In genomic region chr7:35714862-35715261, GRCh38 we compare ENCODE assay signal across 1 cellular context.
TF ChIP-seq lines count a peak whose summit lies in the region.

No MANE protein-coding gene starts in this region.

TF ChIP-seq in GM23338, 12 proteins besides CTCF, POLR2A, EP300 and RAD21:
- TF ChIP-seq EZH2 (IDR thresholded peaks at IDR 0.05; ENCODE audit: low read depth, unreplicated experiment) (no peak), POLR2AphosphoS5 (IDR thresholded peaks at IDR 0.05; ENCODE audit: low read depth) (no peak), ZNF331 (CRISPR knock-in tag; IDR thresholded peaks at IDR 0.05; ENCODE audit: low read depth) (no peak), ZNF462 (CRISPR knock-in tag; IDR thresholded peaks at IDR 0.05) (no peak), CREB1 (CRISPR knock-in tag; IDR thresholded peaks at IDR 0.05; ENCODE audit: low read depth) (no peak), STAT1 (IDR thresholded peaks at IDR 0.05; ENCODE audit: unreplicated experiment) (no peak), NANOG (IDR thresholded peaks at IDR 0.05; ENCODE audit: borderline replicate concordance) (no peak), ZNF114 (CRISPR knock-in tag; IDR thresholded peaks at IDR 0.05) (no peak), EZH2phosphoT487 (IDR thresholded peaks at IDR 0.05; ENCODE audit: unreplicated experiment) (no peak)
- TF ChIP-seq, protein P1, sequence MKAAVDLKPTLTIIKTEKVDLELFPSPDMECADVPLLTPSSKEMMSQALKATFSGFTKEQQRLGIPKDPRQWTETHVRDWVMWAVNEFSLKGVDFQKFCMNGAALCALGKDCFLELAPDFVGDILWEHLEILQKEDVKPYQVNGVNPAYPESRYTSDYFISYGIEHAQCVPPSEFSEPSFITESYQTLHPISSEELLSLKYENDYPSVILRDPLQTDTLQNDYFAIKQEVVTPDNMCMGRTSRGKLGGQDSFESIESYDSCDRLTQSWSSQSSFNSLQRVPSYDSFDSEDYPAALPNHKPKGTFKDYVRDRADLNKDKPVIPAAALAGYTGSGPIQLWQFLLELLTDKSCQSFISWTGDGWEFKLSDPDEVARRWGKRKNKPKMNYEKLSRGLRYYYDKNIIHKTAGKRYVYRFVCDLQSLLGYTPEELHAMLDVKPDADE (IDR thresholded peaks at IDR 0.05): no peak
- TF ChIP-seq, protein P2, sequence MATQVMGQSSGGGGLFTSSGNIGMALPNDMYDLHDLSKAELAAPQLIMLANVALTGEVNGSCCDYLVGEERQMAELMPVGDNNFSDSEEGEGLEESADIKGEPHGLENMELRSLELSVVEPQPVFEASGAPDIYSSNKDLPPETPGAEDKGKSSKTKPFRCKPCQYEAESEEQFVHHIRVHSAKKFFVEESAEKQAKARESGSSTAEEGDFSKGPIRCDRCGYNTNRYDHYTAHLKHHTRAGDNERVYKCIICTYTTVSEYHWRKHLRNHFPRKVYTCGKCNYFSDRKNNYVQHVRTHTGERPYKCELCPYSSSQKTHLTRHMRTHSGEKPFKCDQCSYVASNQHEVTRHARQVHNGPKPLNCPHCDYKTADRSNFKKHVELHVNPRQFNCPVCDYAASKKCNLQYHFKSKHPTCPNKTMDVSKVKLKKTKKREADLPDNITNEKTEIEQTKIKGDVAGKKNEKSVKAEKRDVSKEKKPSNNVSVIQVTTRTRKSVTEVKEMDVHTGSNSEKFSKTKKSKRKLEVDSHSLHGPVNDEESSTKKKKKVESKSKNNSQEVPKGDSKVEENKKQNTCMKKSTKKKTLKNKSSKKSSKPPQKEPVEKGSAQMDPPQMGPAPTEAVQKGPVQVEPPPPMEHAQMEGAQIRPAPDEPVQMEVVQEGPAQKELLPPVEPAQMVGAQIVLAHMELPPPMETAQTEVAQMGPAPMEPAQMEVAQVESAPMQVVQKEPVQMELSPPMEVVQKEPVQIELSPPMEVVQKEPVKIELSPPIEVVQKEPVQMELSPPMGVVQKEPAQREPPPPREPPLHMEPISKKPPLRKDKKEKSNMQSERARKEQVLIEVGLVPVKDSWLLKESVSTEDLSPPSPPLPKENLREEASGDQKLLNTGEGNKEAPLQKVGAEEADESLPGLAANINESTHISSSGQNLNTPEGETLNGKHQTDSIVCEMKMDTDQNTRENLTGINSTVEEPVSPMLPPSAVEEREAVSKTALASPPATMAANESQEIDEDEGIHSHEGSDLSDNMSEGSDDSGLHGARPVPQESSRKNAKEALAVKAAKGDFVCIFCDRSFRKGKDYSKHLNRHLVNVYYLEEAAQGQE (IDR thresholded peaks at IDR 0.05; ENCODE audit: unreplicated experiment): no peak
